In genomic region chr2:25201265-25201664, GRCh38 we compare ENCODE assay signal across 10 cellular contexts. TPM values are rescaled to one million over a fixed set of nuclear protein-coding genes. Genes with fewer than 3 reads are reported as not detected.
A peak's percentile ranks its signal among the peaks of the same experiment; 100 is the strongest.
DNase-seq lines count a peak whose midpoint lies in the region; ATAC-seq and TF ChIP-seq lines count a peak whose summit lies in the region.
"Had no signal": no experiment of that assay in that cellular context is flagged by ENCODE, and none has a peak within 500 bp of the region (broad histone marks: within the 10 kb centered on the region; RNA-seq: fewer than 3 reads in every experiment).

No MANE protein-coding gene starts in this region.

- peaks cover 7% of the 10 kb centered on the region for H3K4me1 ChIP-seq in left ventricle myocardium inferior
- no peaks in the 10 kb centered on the region for H3K4me1 ChIP-seq in PC-3 (ENCODE audit: insufficient read depth, low read length)

- no peak overlapping the region for H3K4me2 ChIP-seq in PC-3 (ENCODE audit: low read length)

- H3K4me3 Mint-ChIP-seq in activated CD4-positive, alpha-beta T cell treated with anti-CD3 and anti-CD28 coated beads, Interleukin-2, amount 10 ng/mL, durations not matched to agents 7 days and 5 days: no peak overlapping the region

- H3F3A ChIP-seq in PC-3 (ENCODE audit: low read length, unreplicated experiment): no peaks in the 10 kb centered on the region

- no peaks in the 10 kb centered on the region for H3K36me3 ChIP-seq in left ventricle myocardium inferior
- H3K36me3 ChIP-seq in PC-3 (ENCODE audit: low read depth, low read length): no peaks in the 10 kb centered on the region

- no peaks in the 10 kb centered on the region for H4K20me1 ChIP-seq in PC-3 (ENCODE audit: low read length)

- H3K27ac ChIP-seq in left ventricle myocardium inferior (replicated peaks): no peak overlapping the region
- H3K27ac ChIP-seq in PC-3 (ENCODE audit: low read length): no peak overlapping the region

- no peak for TF ChIP-seq POLR2A in erythroblast (IDR thresholded peaks at IDR 0.05; ENCODE audit: low read length)

- H3K4me3 ChIP-seq in left ventricle myocardium inferior: no peak overlapping the region
- H3K4me3 ChIP-seq in PC-3 (ENCODE audit: low read length): no peak overlapping the region

- H3K9me3 ChIP-seq in left ventricle myocardium inferior (replicated peaks): no peaks in the 10 kb centered on the region
- no peaks in the 10 kb centered on the region for H3K9me3 ChIP-seq in PC-3 (ENCODE audit: low read length)

- H3K27me3 ChIP-seq in left ventricle myocardium inferior (ENCODE audit: low read depth) (no peaks in the 10 kb centered on the region), PC-3 (ENCODE audit: low read length) (no peaks in the 10 kb centered on the region)

- no peaks in the 10 kb centered on the region for H3K36me3 Mint-ChIP-seq in activated CD4-positive, alpha-beta T cell treated with anti-CD3 and anti-CD28 coated beads, Interleukin-2, amount 10 ng/mL, durations not matched to agents 7 days and 5 days (ENCODE audit: low read depth)

- H3K27ac Mint-ChIP-seq in activated CD4-positive, alpha-beta T cell treated with anti-CD3 and anti-CD28 coated beads, Interleukin-2, amount 10 ng/mL, durations not matched to agents 7 days and 5 days: no peak overlapping the region

- BruUV-seq in PC-3 (replicated peaks; lab: Mats Ljungman, UMichigan): no TSS peak

- no peak for ATAC-seq in Right ventricle myocardium superior (ENCODE audit: poor library complexity)
- ATAC-seq in PC-3: peak; percentile 63
- no peak for ATAC-seq in left ventricle myocardium superior

- no peaks in the 10 kb centered on the region for H3K9me2 ChIP-seq in PC-3 (replicated peaks; ENCODE audit: low read length)

- H2AFZ ChIP-seq in PC-3 (ENCODE audit: low read length): no peak overlapping the region

- POLR2A ChIA-PET in PC-3 (lab: Charles Lee; ENCODE audit: unreplicated experiment): no interaction called here
- POLR2A ChIA-PET in activated CD4-positive, alpha-beta T cell treated with anti-CD3 and anti-CD28 coated beads, Interleukin-2, amount 10 ng/mL, durations not matched to agents 7 days and 5 days (lab: Charles Lee): no interaction called here

- no peaks in the 10 kb centered on the region for H3K79me2 ChIP-seq in PC-3 (ENCODE audit: low read length)

- H3K27me3 Mint-ChIP-seq in activated CD4-positive, alpha-beta T cell treated with anti-CD3 and anti-CD28 coated beads, Interleukin-2, amount 10 ng/mL, durations not matched to agents 7 days and 5 days: peaks cover 4% of the 10 kb centered on the region

- intact Hi-C loops in left ventricle myocardium inferior (cut with micrococcal nuclease): no loop called here
- intact Hi-C loops in Right ventricle myocardium superior (cut with DNase I): no loop called here
- intact Hi-C loops in PC-3 (cut with micrococcal nuclease): no loop called here
- intact Hi-C loops in left ventricle myocardium superior (cut with micrococcal nuclease): no loop called here

- DNase-seq in left ventricle myocardium inferior (no peak), Right ventricle myocardium superior (no peak), PC-3 (peak; percentile 25), erythroblast (lab: John Stamatoyannopoulos, UW) (peak; percentile 26 to 35), NCI-H526 treated with DMSO at 0.1 percent for 48 hours (lab: John Stamatoyannopoulos, UW) (no peak), left ventricle myocardium superior (no peak)
- no peak for DNase-seq in activated CD4-positive, alpha-beta T cell treated with anti-CD3 and anti-CD28 coated beads for 1 hour
- no peak for DNase-seq in activated CD4-positive, alpha-beta T cell treated with anti-CD3 and anti-CD28 coated beads, Interleukin-2, amount 10 ng/mL, durations not matched to agents 7 days and 5 days
- DNase-seq: C1 segment of cervical spinal cord; stimulated activated naive CD4-positive, alpha-beta T cell had no signal

- peaks cover 13% of the 10 kb centered on the region for H3K4me1 Mint-ChIP-seq in activated CD4-positive, alpha-beta T cell treated with anti-CD3 and anti-CD28 coated beads, Interleukin-2, amount 10 ng/mL, durations not matched to agents 7 days and 5 days

- no peak overlapping the region for H3K9ac ChIP-seq in PC-3 (ENCODE audit: low read length)

- CTCF ChIA-PET in PC-3 (lab: Charles Lee): interaction anchor here (1.3 kb wide), 1 partner anchor 27 kb away, joined by 6 read pairs; no protein-coding TSS in a partner anchor
- CTCF ChIA-PET in activated CD4-positive, alpha-beta T cell treated with anti-CD3 and anti-CD28 coated beads, Interleukin-2, amount 10 ng/mL, durations not matched to agents 7 days and 5 days (lab: Charles Lee): no interaction called here

- TF ChIP-seq CTCF in left ventricle myocardium inferior (IDR thresholded peaks at IDR 0.05; ENCODE audit: borderline replicate concordance): peak; percentile 17
- TF ChIP-seq CTCF in PC-3 (conservative IDR thresholded peaks at IDR 0.05; ENCODE audit: low read depth, low read length): peak; percentile 35; the same call in 1 of the 2 replicates

- H3K9me3 Mint-ChIP-seq in activated CD4-positive, alpha-beta T cell treated with anti-CD3 and anti-CD28 coated beads, Interleukin-2, amount 10 ng/mL, durations not matched to agents 7 days and 5 days: no peaks in the 10 kb centered on the region

RNA-seq across cellular contexts. Expression of gene POMC, which starts 32.9 kb away (rescaled TPM):
- 7.5 TPM for total RNA-seq in left ventricle myocardium inferior
- total RNA-seq in Right ventricle myocardium superior: 9.2 TPM
- not detected in 2 replicates for total RNA-seq in PC-3 (2014; rRNA removed)
- total RNA-seq in activated CD4-positive, alpha-beta T cell treated with anti-CD3 and anti-CD28 coated beads, Interleukin-2, amount 10 ng/mL, durations not matched to agents 7 days and 5 days: 1 to 10 TPM; 4.1 to 5.0 TPM
- 5.3 TPM for total RNA-seq in left ventricle myocardium superior

Comparison
In these comparisons a context has a peak if more than half of its experiments do, and no peak if none do; other contexts are left out.
1. DNase-seq: peak in PC-3 (single experiment) and erythroblast (2 of 2); none in left ventricle myocardium inferior (single experiment), Right ventricle myocardium superior (single experiment), activated CD4-positive, alpha-beta T cell treated with anti-CD3 and anti-CD28 coated beads for 1 hour (single experiment), activated CD4-positive, alpha-beta T cell treated with anti-CD3 and anti-CD28 coated beads, Interleukin-2, amount 10 ng/mL, durations not matched to agents 7 days and 5 days (single experiment), NCI-H526 treated with DMSO at 0.1 percent for 48 hours (single experiment) and left ventricle myocardium superior (single experiment).